ENCODE assay signal across 19 cellular contexts in the genomic region with DNA sequence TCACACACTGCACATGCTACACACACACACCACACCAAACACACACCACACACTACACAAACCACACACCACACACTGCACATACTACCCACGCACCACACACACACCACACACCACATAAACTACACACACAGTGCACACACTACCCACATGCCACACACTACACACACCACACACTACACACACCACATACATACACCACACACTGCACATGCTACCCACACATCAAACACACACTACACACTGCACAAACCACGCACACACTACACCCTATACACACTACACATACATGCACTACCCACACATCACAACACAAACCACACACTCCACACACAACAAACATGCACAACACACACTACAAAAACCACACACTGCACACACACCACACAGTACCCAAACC. TPM values are rescaled to one million over a fixed set of nuclear protein-coding genes. Genes with fewer than 3 reads are reported as not detected.
A peak's percentile ranks its signal among the peaks of the same experiment; 100 is the strongest.
DNase-seq lines count a peak whose midpoint lies in the region; ATAC-seq, FAIRE-seq and TF ChIP-seq lines count a peak whose summit lies in the region.
"Had no signal": no experiment of that assay in that cellular context is flagged by ENCODE, and none has a peak within 500 bp of the region (broad histone marks: within the 10 kb centered on the region; RNA-seq: fewer than 3 reads in every experiment).

No MANE protein-coding gene starts in this region.

- intact Hi-C loops in GM12878 (cut with micrococcal nuclease; ENCODE audit: unreplicated experiment) = no loop called here

- H3K27ac ChIP-seq in GM12878 (ENCODE audit: control insufficient read depth, insufficient read depth) = no peak overlapping the region
- H3K27ac ChIP-seq: A549, SK-N-MC had no signal

- POLR2A ChIA-PET in GM12878 (lab: Charles Lee) = no interaction called here

- no peaks in the 10 kb centered on the region for H4K20me1 ChIP-seq in GM12878 (ENCODE audit: control insufficient read depth, insufficient read depth)

- no peak overlapping the region for H3K4me2 ChIP-seq in GM12878 (ENCODE audit: control insufficient read depth, insufficient read depth)
- H3K4me2 ChIP-seq: A549 had no signal

- no peak for ATAC-seq in GM12878
- ATAC-seq: A549 had no signal

- WGBS in GM12878 (ENCODE audit: insufficient coverage, insufficient replicate concordance, low lambda C conversion rate, missing lambda C conversion rate) = 97% methylated on average over 2 of the region's 2 CpGs

- TF ChIP-seq CTCF in GM12878 (IDR thresholded peaks at IDR 0.05 in 2 of 3, conservative IDR thresholded peaks at IDR 0.05 in 1 of 3; ENCODE audit: control insufficient read depth in 2 of 3, extremely low read depth in 1 of 3, insufficient read depth in 1 of 3, low read depth in 3 of 3, low read length in 3 of 3) = no peak

- no peak for TF ChIP-seq EP300 in GM12878 (IDR thresholded peaks at IDR 0.05; ENCODE audit: borderline replicate concordance in 1 of 2, control insufficient read depth in 1 of 2, low read depth in 2 of 2, low read length in 2 of 2)

- peak; percentile 92 for FAIRE-seq in GM12892 (lab: Jason Lieb, UNC)
- FAIRE-seq in GM12878 (lab: Jason Lieb, UNC) = peak; percentile 75
- FAIRE-seq: GM18507 had no signal

- H2AFZ ChIP-seq in GM12878 (ENCODE audit: control insufficient read depth, low read depth, low read length) = no peak overlapping the region

- TF ChIP-seq POLR2A in GM12892 (IDR thresholded peaks at IDR 0.05; ENCODE audit: low read depth, low read length) (no peak), GM12878 (IDR thresholded peaks at IDR 0.05; ENCODE audit: low read depth, low read length) (no peak)

- SMC1A ChIA-PET in GM12878 (lab: Charles Lee; ENCODE audit: uncharacterized antibody, unreplicated experiment) = no interaction called here

- no peaks in the 10 kb centered on the region for H3K36me3 ChIP-seq in GM12878 (ENCODE audit: control insufficient read depth in 2 of 2, insufficient read depth in 2 of 2, low read length in 1 of 2)

- no peaks in the 10 kb centered on the region for H3K27me3 ChIP-seq in GM12878 (replicated peaks in 1 of 2; ENCODE audit: control insufficient read depth in 2 of 2, insufficient read depth in 2 of 2, low read length in 1 of 2)

- DNase-seq in GM12892 (ENCODE audit: insufficient read length) (no peak), GM12878 (ENCODE audit: low read depth, low spot score) (no peak), Kasumi-1 (lab: John Stamatoyannopoulos, UW) (no peak)
- no peak for DNase-seq in activated CD4-positive, alpha-beta T cell treated with anti-CD3 and anti-CD28 coated beads for 48 hours
- DNase-seq: CD4-positive, alpha-beta memory T cell; DMS153; KG1; MV-4-11; NCI-H1694 treated with DMSO at 0.1 percent for 48 hours; NCI-H2107; NCI-H510A; NCI-H748 treated with DMSO at 0.1 percent for 48 hours; NK-92 treated with Interleukin-12 subunit alpha and Interleukin-12 subunit beta, amount 100 ng/mL, for 24 hours; SHP77 had no signal

- no peak overlapping the region for H3K9ac ChIP-seq in GM12878 (ENCODE audit: control insufficient read depth, insufficient read depth, low read length)

- RAD21 ChIA-PET in GM12878 (lab: Charles Lee; ENCODE audit: unreplicated experiment) = no interaction called here

- CTCF ChIA-PET in GM12878 (lab: Yijun Ruan, JAX) = no interaction called here

- peaks cover 26% of the 10 kb centered on the region for H3K4me1 ChIP-seq in GM12878 (ENCODE audit: control insufficient read depth, insufficient read depth, low read length)
- H3K4me1 ChIP-seq: A549 had no signal

- no TSS peak for BruUV-seq in GM12878 (replicated peaks; lab: Mats Ljungman, UMichigan)

- H3K9me3 ChIP-seq in GM12878 (replicated peaks; ENCODE audit: control insufficient read depth, insufficient read depth, low read length) = no peaks in the 10 kb centered on the region

- no peak overlapping the region for H3K4me3 ChIP-seq in GM12878
- H3K4me3 ChIP-seq: A549, SK-N-MC had no signal

- no peaks in the 10 kb centered on the region for H3K79me2 ChIP-seq in GM12878 (ENCODE audit: control insufficient read depth, insufficient read depth, low read length)

- TF ChIP-seq RAD21 in GM12878 (IDR thresholded peaks at IDR 0.05; ENCODE audit: insufficient read depth, low read depth, low read length) = no peak

- in situ Hi-C loops in GM12878 (cut with MboI) = no loop called here

RNA-seq across cellular contexts. Expression of gene MAG, which starts 6.0 kb away (rescaled TPM):
- polyA plus RNA-seq in GM12892 (2012; ENCODE audit: missing spikeins) = not detected
- total RNA-seq in GM12878 (2013; cell fraction: nucleolus; rRNA removed) = 1.0 and 2.8 TPM in 2 replicates
- total RNA-seq in GM12878 (2014; rRNA removed) (0.11 and 0.17 TPM in 2 replicates), GM12878 (2014; rRNA removed; fragmentation: Illumina TruSeq; extraction: Trizol) (0.05 and 0.09 TPM in 2 replicates), GM12878 (2021) (0.27 and 0.56 TPM in 2 replicates)
- not detected for polyA plus RNA-seq in GM12878 (2011; ENCODE audit: low read depth)
- polyA plus RNA-seq in GM12878 (2011; rRNA removed) (0.03 and 0.23 TPM in 2 replicates), GM12878 (2014; fragmentation: Illumina TruSeq; extraction: Trizol) (0.06 TPM in 2 replicates), GM12878 (2014; fragmentation: Nextera tagmentation; extraction: Ambion mirVana) (not detected), GM12878 (2014; rRNA removed) (0.63 and 0.82 TPM in 2 replicates), GM12878 (2016; fragmentation: Nextera tagmentation; extraction: Ambion mirVana) (under 1 TPM; 0.16 to 0.23 TPM)
- polyA plus RNA-seq in GM12878 (2011; cell fraction: cytosol; rRNA removed) = 0.10 and 0.13 TPM in 2 replicates
- polyA plus RNA-seq in GM12878 (2011; cell fraction: nucleus; rRNA removed) = 0.26 and 0.28 TPM in 2 replicates
- polyA plus RNA-seq in GM12878 (2012) = 0.11 TPM in 1 of 2 replicates, not detected in the other
- polyA minus RNA-seq in GM12878 (2011; rRNA and poly(A)+ RNA removed) = 0.10 and 0.22 TPM in 2 replicates
- polyA minus RNA-seq in GM12878 (2011; cell fraction: cytosol; rRNA and poly(A)+ RNA removed) = 0.53 TPM in 1 of 2 replicates, not detected in the other
- polyA minus RNA-seq in GM12878 (2011; cell fraction: nucleus; rRNA and poly(A)+ RNA removed) = not detected in 2 replicates
- total RNA-seq: CD4-positive, alpha-beta memory T cell; H4 had no signal
- polyA plus RNA-seq: A549; BJ; CD4-positive, alpha-beta memory T cell had no signal

RNA-seq across cellular contexts. Expression of gene HAMP, which starts 15.6 kb away (rescaled TPM):
- polyA plus RNA-seq in GM12892 (2012; ENCODE audit: missing spikeins) = not detected
- 0.17 TPM in 1 of 2 replicates, not detected in the other for total RNA-seq in GM12878 (2013; cell fraction: nucleolus; rRNA removed)
- total RNA-seq in GM12878 (2014; rRNA removed) (0.45 TPM in 1 of 2 replicates, not detected in the other), GM12878 (2014; rRNA removed; fragmentation: Illumina TruSeq; extraction: Trizol) (0.36 TPM in 1 of 2 replicates, not detected in the other), GM12878 (2021) (not detected in 2 replicates)
- 0.31 TPM for polyA plus RNA-seq in GM12878 (2011; ENCODE audit: low read depth)
- polyA plus RNA-seq in GM12878 (2011; rRNA removed) (0.03 TPM in 1 of 2 replicates, not detected in the other), GM12878 (2014; fragmentation: Illumina TruSeq; extraction: Trizol) (0.10 TPM in 1 of 2 replicates, not detected in the other), GM12878 (2014; fragmentation: Nextera tagmentation; extraction: Ambion mirVana) (under 1 TPM; 0.58 to 0.71 TPM), GM12878 (2014; rRNA removed) (0.53 TPM in 1 of 2 replicates, not detected in the other), GM12878 (2016; fragmentation: Nextera tagmentation; extraction: Ambion mirVana) (under 1 TPM; 0.23 to 0.63 TPM)
- polyA plus RNA-seq in GM12878 (2011; cell fraction: cytosol; rRNA removed) = 0.15 TPM in 1 of 2 replicates, not detected in the other
- 0.42 and 0.45 TPM in 2 replicates for polyA plus RNA-seq in GM12878 (2011; cell fraction: nucleus; rRNA removed)
- 0.17 and 0.26 TPM in 2 replicates for polyA plus RNA-seq in GM12878 (2012)
- 0.07 and 0.15 TPM in 2 replicates for polyA minus RNA-seq in GM12878 (2011; rRNA and poly(A)+ RNA removed)
- not detected in 2 replicates for polyA minus RNA-seq in GM12878 (2011; cell fraction: cytosol; rRNA and poly(A)+ RNA removed)
- polyA minus RNA-seq in GM12878 (2011; cell fraction: nucleus; rRNA and poly(A)+ RNA removed) = 0.24 and 0.77 TPM in 2 replicates
- polyA plus RNA-seq: A549; BJ; CD4-positive, alpha-beta memory T cell had no signal

RNA-seq across cellular contexts. Expression of gene USF2, which starts 29.2 kb away (rescaled TPM):
- 122 TPM for polyA plus RNA-seq in GM12892 (2012; ENCODE audit: missing spikeins)
- total RNA-seq in GM12878 (2013; cell fraction: nucleolus; rRNA removed) = 101 and 123 TPM in 2 replicates
- 80.2 and 94.2 TPM in 2 replicates for total RNA-seq in GM12878 (2014; rRNA removed)
- 49.2 and 62.2 TPM in 2 replicates for total RNA-seq in GM12878 (2014; rRNA removed; fragmentation: Illumina TruSeq; extraction: Trizol)
- 131 and 143 TPM in 2 replicates for total RNA-seq in GM12878 (2021)
- 38.1 TPM for polyA plus RNA-seq in GM12878 (2011; ENCODE audit: low read depth)
- polyA plus RNA-seq in GM12878 (2011; rRNA removed) = 108 and 157 TPM in 2 replicates
- 108 and 167 TPM in 2 replicates for polyA plus RNA-seq in GM12878 (2011; cell fraction: cytosol; rRNA removed)
- 228 and 254 TPM in 2 replicates for polyA plus RNA-seq in GM12878 (2011; cell fraction: nucleus; rRNA removed)
- polyA plus RNA-seq in GM12878 (2012) = 133 and 151 TPM in 2 replicates
- polyA plus RNA-seq in GM12878 (2014; fragmentation: Illumina TruSeq; extraction: Trizol) = 47.1 and 68.9 TPM in 2 replicates
- polyA plus RNA-seq in GM12878 (2014; fragmentation: Nextera tagmentation; extraction: Ambion mirVana) = 1 to 10 TPM in 1 of 2 experiments, under 1 TPM in 1; 0.56 to 2.1 TPM
- 131 and 157 TPM in 2 replicates for polyA plus RNA-seq in GM12878 (2014; rRNA removed)
- polyA plus RNA-seq in GM12878 (2016; fragmentation: Nextera tagmentation; extraction: Ambion mirVana) = 10 to 100 TPM; 13.4 to 13.6 TPM
- 84.5 and 85.5 TPM in 2 replicates for polyA minus RNA-seq in GM12878 (2011; rRNA and poly(A)+ RNA removed)
- 46.8 and 58.7 TPM in 2 replicates for polyA minus RNA-seq in GM12878 (2011; cell fraction: cytosol; rRNA and poly(A)+ RNA removed)
- polyA minus RNA-seq in GM12878 (2011; cell fraction: nucleus; rRNA and poly(A)+ RNA removed) = 33.0 and 57.6 TPM in 2 replicates

RNA-seq across cellular contexts. Expression of gene CD22, which starts 31.1 kb away (rescaled TPM):
- polyA plus RNA-seq in GM12892 (2012; ENCODE audit: missing spikeins) = 225 TPM
- 1,882 and 2,109 TPM in 2 replicates for total RNA-seq in GM12878 (2013; cell fraction: nucleolus; rRNA removed)
- 238 and 245 TPM in 2 replicates for total RNA-seq in GM12878 (2014; rRNA removed)
- 124 and 140 TPM in 2 replicates for total RNA-seq in GM12878 (2014; rRNA removed; fragmentation: Illumina TruSeq; extraction: Trizol)
- total RNA-seq in GM12878 (2021) = 261 and 294 TPM in 2 replicates
- polyA plus RNA-seq in GM12878 (2011; ENCODE audit: low read depth) = 284 TPM
- polyA plus RNA-seq in GM12878 (2011; rRNA removed) = 216 and 271 TPM in 2 replicates
- 276 and 316 TPM in 2 replicates for polyA plus RNA-seq in GM12878 (2011; cell fraction: cytosol; rRNA removed)
- polyA plus RNA-seq in GM12878 (2011; cell fraction: nucleus; rRNA removed) = 443 and 480 TPM in 2 replicates
- polyA plus RNA-seq in GM12878 (2012) = 310 and 327 TPM in 2 replicates
- polyA plus RNA-seq in GM12878 (2014; fragmentation: Illumina TruSeq; extraction: Trizol) = 288 and 344 TPM in 2 replicates
- polyA plus RNA-seq in GM12878 (2014; fragmentation: Nextera tagmentation; extraction: Ambion mirVana) = 10 to 100 TPM; 23.0 to 24.4 TPM
- 316 and 325 TPM in 2 replicates for polyA plus RNA-seq in GM12878 (2014; rRNA removed)
- 10 to 100 TPM; 78.2 to 81.0 TPM for polyA plus RNA-seq in GM12878 (2016; fragmentation: Nextera tagmentation; extraction: Ambion mirVana)
- 482 and 491 TPM in 2 replicates for polyA minus RNA-seq in GM12878 (2011; rRNA and poly(A)+ RNA removed)
- polyA minus RNA-seq in GM12878 (2011; cell fraction: cytosol; rRNA and poly(A)+ RNA removed) = 141 and 142 TPM in 2 replicates
- 170 and 251 TPM in 2 replicates for polyA minus RNA-seq in GM12878 (2011; cell fraction: nucleus; rRNA and poly(A)+ RNA removed)
- polyA plus RNA-seq: BJ had no signal

RNA-seq across cellular contexts. Expression of gene LSR, which starts 49.1 kb away (rescaled TPM):
- polyA plus RNA-seq in GM12892 (2012; ENCODE audit: missing spikeins) = 12.7 TPM
- 33.1 and 34.6 TPM in 2 replicates for total RNA-seq in GM12878 (2013; cell fraction: nucleolus; rRNA removed)
- total RNA-seq in GM12878 (2014; rRNA removed) = 36.9 and 48.1 TPM in 2 replicates
- 7.5 and 14.4 TPM in 2 replicates for total RNA-seq in GM12878 (2014; rRNA removed; fragmentation: Illumina TruSeq; extraction: Trizol)
- 44.1 and 48.8 TPM in 2 replicates for total RNA-seq in GM12878 (2021)
- 7.4 TPM for polyA plus RNA-seq in GM12878 (2011; ENCODE audit: low read depth)
- polyA plus RNA-seq in GM12878 (2011; rRNA removed) = 6.1 and 24.3 TPM in 2 replicates
- 22.8 and 24.7 TPM in 2 replicates for polyA plus RNA-seq in GM12878 (2011; cell fraction: cytosol; rRNA removed)
- polyA plus RNA-seq in GM12878 (2011; cell fraction: nucleus; rRNA removed) = 64.4 and 68.8 TPM in 2 replicates
- polyA plus RNA-seq in GM12878 (2012) = 20.0 and 27.4 TPM in 2 replicates
- 3.3 and 12.4 TPM in 2 replicates for polyA plus RNA-seq in GM12878 (2014; fragmentation: Illumina TruSeq; extraction: Trizol)
- under 1 TPM; 0.26 to 0.84 TPM for polyA plus RNA-seq in GM12878 (2014; fragmentation: Nextera tagmentation; extraction: Ambion mirVana)
- 28.3 and 37.6 TPM in 2 replicates for polyA plus RNA-seq in GM12878 (2014; rRNA removed)
- polyA plus RNA-seq in GM12878 (2016; fragmentation: Nextera tagmentation; extraction: Ambion mirVana) = 10 to 100 TPM; 35.7 to 53.9 TPM
- 21.7 and 34.3 TPM in 2 replicates for polyA minus RNA-seq in GM12878 (2011; rRNA and poly(A)+ RNA removed)
- polyA minus RNA-seq in GM12878 (2011; cell fraction: cytosol; rRNA and poly(A)+ RNA removed) = 35.6 and 45.4 TPM in 2 replicates
- polyA minus RNA-seq in GM12878 (2011; cell fraction: nucleus; rRNA and poly(A)+ RNA removed) = 41.6 and 85.2 TPM in 2 replicates
